ENCODE assay signal across 9 cellular contexts in genomic region chr7:136687693-136688322, GRCh38.
DNase-seq lines count a peak whose midpoint lies in the region; ATAC-seq, FAIRE-seq and TF ChIP-seq lines count a peak whose summit lies in the region.
"Had no signal": no experiment of that assay in that cellular context is flagged by ENCODE, and none has a peak within 500 bp of the region (broad histone marks: within the 10 kb centered on the region; RNA-seq: fewer than 3 reads in every experiment).

No MANE protein-coding gene starts in this region.

- H3K4me3 Mint-ChIP-seq in H9, result no peak overlapping the region
- H3K4me3 Mint-ChIP-seq: T-helper 1 cell treated with Interleukin-12 subunit alpha and Interleukin-12 subunit beta and Interleukin-4 antibody, amounts not matched to agents 30 μg/mL and 1 μg/mL, for 36 hours had no signal

- H2AK5ac ChIP-seq in H9 (ENCODE audit: insufficient read length, low read length), result no peak overlapping the region

- no peak overlapping the region for H4K8ac ChIP-seq in H9 (replicated peaks; ENCODE audit: insufficient read length, low read depth, low read length)

- no peaks in the 10 kb centered on the region for H4K20me1 ChIP-seq in DND-41 (ENCODE audit: insufficient read depth, low read length)
- no peaks in the 10 kb centered on the region for H4K20me1 ChIP-seq in H9 (ENCODE audit: control insufficient read depth, insufficient read depth, insufficient read length)
- no peaks in the 10 kb centered on the region for H4K20me1 ChIP-seq in OCI-LY7 (ENCODE audit: insufficient read depth, low read length)

- H3K27me3 Mint-ChIP-seq in H9 (ENCODE audit: low read depth), result no peaks in the 10 kb centered on the region

- no peak overlapping the region for H3K56ac ChIP-seq in H9 (ENCODE audit: insufficient read length, low read depth, low read length)

- no peak overlapping the region for H3K14ac ChIP-seq in H9 (ENCODE audit: insufficient read depth, low read length)

- intact Hi-C loops in OCI-LY7 (cut with micrococcal nuclease; ENCODE audit: unreplicated experiment), result loop anchor here (5.0 to 10.0 kb wide), 3 partner anchors 396 to 886 kb away; no protein-coding TSS in a partner anchor

- no TSS peak for BruUV-seq in OCI-LY7 (replicated peaks; lab: Mats Ljungman, UMichigan)

- no peaks in the 10 kb centered on the region for H3K9me3 Mint-ChIP-seq in H9
- H3K9me3 Mint-ChIP-seq: T-helper 1 cell treated with Interleukin-12 subunit alpha and Interleukin-12 subunit beta and Interleukin-4 antibody, amounts not matched to agents 30 μg/mL and 1 μg/mL, for 36 hours had no signal

- no peaks in the 10 kb centered on the region for H3K79me1 ChIP-seq in H9 (ENCODE audit: insufficient read depth, low read depth, low read length, poor library complexity, severe bottlenecking)

- H3K18ac ChIP-seq in H9 (ENCODE audit: insufficient read length, low read depth, low read length), result no peak overlapping the region

- ATAC-seq in DND-41 (ENCODE audit: insufficient read depth, low read depth), result no peak

- H2BK15ac ChIP-seq in H9 (ENCODE audit: low read depth, low read length), result no peak overlapping the region

- no CpG with 5 or more reads among the region's 2 CpGs for WGBS in H9 (ENCODE audit: extremely low coverage, insufficient read length, low lambda C conversion rate)

- H3K36me3 ChIP-seq in DND-41 (ENCODE audit: insufficient read depth, low read length), result no peaks in the 10 kb centered on the region
- H3K36me3 ChIP-seq in OCI-LY7 (ENCODE audit: insufficient read depth, low read length), result no peaks in the 10 kb centered on the region

- H2BK20ac ChIP-seq in H9 (ENCODE audit: low read depth, low read length, poor library complexity, severe bottlenecking), result no peak overlapping the region

- peak; percentile 63 for TF ChIP-seq CTCF in DND-41 (IDR thresholded peaks at IDR 0.05; ENCODE audit: borderline replicate concordance, extremely low read depth, low read length, poor library complexity, severe bottlenecking)
- TF ChIP-seq CTCF in H9 (conservative IDR thresholded peaks at IDR 0.05), result peak; percentile 69
- peak; percentile 88 for TF ChIP-seq CTCF in OCI-LY7 (conservative IDR thresholded peaks at IDR 0.05; ENCODE audit: low read length)
- TF ChIP-seq CTCF in fibroblast of villous mesenchyme (IDR thresholded peaks at IDR 0.05; ENCODE audit: insufficient read depth, low read depth, low read length), result peak; percentile 71

- POLR2A ChIA-PET in OCI-LY7 (lab: Charles Lee), result interaction anchor here (0.7 kb wide), 1 partner anchor 490 kb away, joined by 3 read pairs; no protein-coding TSS in a partner anchor

- H3K4me1 Mint-ChIP-seq in H9, result no peaks in the 10 kb centered on the region

- no peak for TF ChIP-seq POLR2A in GM12891 (IDR thresholded peaks at IDR 0.05; ENCODE audit: low read depth, low read length)

- CTCF ChIA-PET in OCI-LY7 (lab: Charles Lee; ENCODE audit: unreplicated experiment), result no interaction called here

- no peaks in the 10 kb centered on the region for H3K23me2 ChIP-seq in H9 (ENCODE audit: insufficient read length, low read depth, low read length, poor library complexity, severe bottlenecking)

- no peak overlapping the region for H3K4ac ChIP-seq in H9 (ENCODE audit: low read depth, low read length)

- H3K4me3 ChIP-seq in DND-41 (ENCODE audit: low read depth in 1 of 2, low read length in 2 of 2) (no peak overlapping the region), OCI-LY7 (ENCODE audit: low read depth, low read length, poor library complexity, severe bottlenecking) (no peak overlapping the region), fibroblast of villous mesenchyme (ENCODE audit: low read depth, low read length) (no peak overlapping the region)

- no peak overlapping the region for H4K91ac ChIP-seq in H9 (ENCODE audit: insufficient read length, low read depth, low read length)

- no peak overlapping the region for H3T11ph ChIP-seq in H9 (ENCODE audit: low read length)

- H3K79me2 ChIP-seq in DND-41 (ENCODE audit: insufficient read depth, low read length) (no peaks in the 10 kb centered on the region), H9 (ENCODE audit: insufficient read depth, low read length) (no peaks in the 10 kb centered on the region), OCI-LY7 (ENCODE audit: insufficient read depth, low read depth, low read length) (no peaks in the 10 kb centered on the region)

- H2BK12ac ChIP-seq in H9 (ENCODE audit: insufficient read length, low read depth, low read length), result no peak overlapping the region

- no peaks in the 10 kb centered on the region for H3K9me2 ChIP-seq in OCI-LY7 (ENCODE audit: insufficient read depth, low read length)

- no peak overlapping the region for H4K5ac ChIP-seq in H9 (ENCODE audit: insufficient read length, low read depth, low read length)

- H3K27me3 ChIP-seq in DND-41 (ENCODE audit: insufficient read depth, low read length, poor library complexity), result no peaks in the 10 kb centered on the region
- no peaks in the 10 kb centered on the region for H3K27me3 ChIP-seq in H9 (ENCODE audit: insufficient read depth, low read length)

- H3K9ac ChIP-seq in DND-41 (ENCODE audit: low read depth, low read length) (no peak overlapping the region), H9 (ENCODE audit: extremely low read depth, insufficient read length, low read length) (no peak overlapping the region)

- H2BK120ac ChIP-seq in H9 (ENCODE audit: low read depth, low read length, poor library complexity, severe bottlenecking), result no peak overlapping the region

- no peaks in the 10 kb centered on the region for H3K4me1 ChIP-seq in DND-41 (ENCODE audit: insufficient read depth, low read length)
- no peaks in the 10 kb centered on the region for H3K4me1 ChIP-seq in H9 (ENCODE audit: insufficient read depth, low read length)
- peaks cover 7% of the 10 kb centered on the region for H3K4me1 ChIP-seq in OCI-LY7 (ENCODE audit: insufficient read depth, low read length, poor library complexity, severe bottlenecking)

- no peaks in the 10 kb centered on the region for H3K9me3 ChIP-seq in DND-41 (ENCODE audit: insufficient read depth, low read length, severe bottlenecking)
- H3K9me3 ChIP-seq in H9 (ENCODE audit: control insufficient read depth, low read depth, low read length), result no peaks in the 10 kb centered on the region
- no peaks in the 10 kb centered on the region for H3K9me3 ChIP-seq in OCI-LY7 (ENCODE audit: low read length)

- peak; percentile 6 for DNase-seq in DND-41
- no peak for DNase-seq in H9
- peak; percentile 58 for DNase-seq in OCI-LY7 (ENCODE audit: low spot score)
- DNase-seq in fibroblast of villous mesenchyme (ENCODE audit: low read depth), result peak; percentile 33
- no peak for DNase-seq in GM12891 (ENCODE audit: insufficient read length, low spot score)
- no peak for DNase-seq in activated effector memory CD4-positive, alpha-beta T cell treated with anti-CD3 and anti-CD28 coated beads, Interleukin-2, amount 50 U/mL, for 16 hours
- DNase-seq in activated CD8-positive, alpha-beta memory T cell treated with anti-CD3 and anti-CD28 coated beads, Interleukin-2, amount 50 U/mL, for 48 hours, result no peak
- no peak for DNase-seq in midbrain (lab: John Stamatoyannopoulos, UW)

- H3K27ac ChIP-seq in DND-41 (ENCODE audit: low read length), result no peak overlapping the region
- H3K27ac ChIP-seq in H9 (ENCODE audit: insufficient read length, low read depth, low read length), result no peak overlapping the region
- no peak overlapping the region for H3K27ac ChIP-seq in OCI-LY7 (ENCODE audit: low read depth, low read length, poor library complexity, severe bottlenecking)

- H3K4me2 ChIP-seq in DND-41 (ENCODE audit: insufficient read depth, low read length), result no peak overlapping the region
- H3K4me2 ChIP-seq in H9 (ENCODE audit: insufficient read depth, insufficient read length, low read length), result no peak overlapping the region
- H3K4me2 ChIP-seq in OCI-LY7 (ENCODE audit: low read length), result no peak overlapping the region

- no peak for FAIRE-seq in GM12891 (lab: Jason Lieb, UNC)

- H3K23ac ChIP-seq in H9 (ENCODE audit: insufficient read length, low read depth, low read length), result no peak overlapping the region

- H2AFZ ChIP-seq in DND-41 (ENCODE audit: low read depth, low read length), result no peak overlapping the region
- no peak overlapping the region for H2AFZ ChIP-seq in H9 (ENCODE audit: low read length)
- H2AFZ ChIP-seq in OCI-LY7 (ENCODE audit: low read length), result peak overlapping the region; percentile 18; the same call in 1 of the 2 replicates

- no peak overlapping the region for H3K27ac Mint-ChIP-seq in H9
- H3K27ac Mint-ChIP-seq: T-helper 1 cell treated with Interleukin-12 subunit alpha and Interleukin-12 subunit beta and Interleukin-4 antibody, amounts not matched to agents 30 μg/mL and 1 μg/mL, for 36 hours had no signal

- no peaks in the 10 kb centered on the region for H3K36me3 Mint-ChIP-seq in H9 (ENCODE audit: insufficient read depth in 1 of 3, low read depth in 3 of 3)

- no peak overlapping the region for H2BK5ac ChIP-seq in H9 (ENCODE audit: insufficient read length, low read length)

TF ChIP-seq in GM12891, 5 proteins besides CTCF, POLR2A, EP300 and RAD21:
- no peak for TF ChIP-seq SPI1 (IDR thresholded peaks at IDR 0.05; ENCODE audit: low read depth, low read length)
- TF ChIP-seq PAX5 (IDR thresholded peaks at IDR 0.05; ENCODE audit: insufficient read depth, low read length, severe bottlenecking), result no peak
- TF ChIP-seq POLR2AphosphoS5 (IDR thresholded peaks at IDR 0.05; ENCODE audit: low read depth, low read length), result no peak
- TF ChIP-seq TAF1 (IDR thresholded peaks at IDR 0.05; ENCODE audit: low read depth, low read length), result no peak
- TF ChIP-seq POU2F2 (IDR thresholded peaks at IDR 0.05; ENCODE audit: low read depth, low read length), result no peak
TF ChIP-seq in GM12891: peak in this region for 0.

Comparison
In these comparisons a context has a peak if more than half of its experiments do, and no peak if none do; other contexts are left out.
1. DNase-seq: peak in DND-41 (single experiment), OCI-LY7 (single experiment) and fibroblast of villous mesenchyme (single experiment); none in H9 (single experiment), GM12891 (single experiment), activated effector memory CD4-positive, alpha-beta T cell treated with anti-CD3 and anti-CD28 coated beads, Interleukin-2, amount 50 U/mL, for 16 hours (single experiment), activated CD8-positive, alpha-beta memory T cell treated with anti-CD3 and anti-CD28 coated beads, Interleukin-2, amount 50 U/mL, for 48 hours (single experiment) and midbrain (single experiment).
2. Peak in every context shown above with its lines, with median percentiles within 50 percentile points of each other: CTCF ChIP-seq.